Comparison of ENCODE assay signal across 28 cellular contexts in the genomic region with DNA sequence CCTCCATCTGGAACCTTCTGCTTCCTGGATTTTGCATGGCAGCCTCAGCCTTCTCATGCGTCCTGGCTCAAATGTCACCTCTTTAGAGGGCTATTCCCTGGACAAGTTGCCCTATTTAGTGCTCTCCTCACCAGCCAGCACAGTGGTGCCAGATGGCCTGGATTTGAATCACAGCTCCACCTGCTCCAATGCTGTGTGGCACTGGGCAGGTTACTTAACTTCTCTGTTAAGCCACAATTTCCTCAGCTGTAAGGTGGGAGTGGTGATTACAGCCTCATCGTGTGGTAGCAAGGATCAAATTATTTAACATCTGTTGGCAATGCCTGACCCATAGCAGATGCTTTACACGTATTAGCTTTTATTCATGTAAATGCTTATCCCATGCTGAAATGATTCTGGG. TPM values are rescaled to one million over a fixed set of nuclear protein-coding genes. Genes with fewer than 3 reads are reported as not detected.
"Had no signal": no experiment of that assay in that cellular context is flagged by ENCODE, and none has a peak within 500 bp of the region (broad histone marks: within the 10 kb centered on the region; RNA-seq: fewer than 3 reads in every experiment).

No MANE protein-coding gene starts in this region.

- H3K9me3 Mint-ChIP-seq: endodermal cell; memory B cell; natural killer cell; stimulated activated memory B cell treated with anti-CD40 and anti-IgM and Interleukin-4, amounts not matched to agents 10 μg/mL and 1 μg/mL and 100 μg/mL, for 72 hours had no signal

- H3K4me1 Mint-ChIP-seq: natural killer cell had no signal

- H3K27ac ChIP-seq: epithelial cell of prostate, gastrocnemius medialis, parathyroid adenoma, psoas muscle, skin epidermis, spleen, suprapubic skin, transverse colon had no signal

- H3K36me3 ChIP-seq: gastrocnemius medialis, spleen, suprapubic skin, transverse colon had no signal

- ATAC-seq: esophagus mucosa; gastrocnemius medialis; left lobe of liver; natural killer cell; psoas muscle; right cardiac atrium; stimulated activated memory B cell treated with anti-CD40 and anti-IgM and Interleukin-4, amounts not matched to agents 10 μg/mL and 1 μg/mL and 100 μg/mL, for 72 hours; stimulated activated naive CD8-positive, alpha-beta T cell treated with anti-CD3 and anti-CD28 coated beads, Interleukin-15, Interleukin-2, amounts not matched to agents 100 U/mL and 50 U/mL, for 24 hours had no signal

- H3K4me3 ChIP-seq: dorsolateral prefrontal cortex, gastrocnemius medialis, lung, psoas muscle, skin epidermis, spleen, suprapubic skin, transverse colon had no signal

- FAIRE-seq: colon, keratinocyte, urothelium cell line had no signal

- H3K9me3 ChIP-seq: gastrocnemius medialis, psoas muscle, spleen, suprapubic skin, transverse colon had no signal

- H3K27me3 ChIP-seq: gastrocnemius medialis had no signal

- H3K4me3 Mint-ChIP-seq: endodermal cell; memory B cell; natural killer cell; stimulated activated memory B cell treated with anti-CD40 and anti-IgM and Interleukin-4, amounts not matched to agents 10 μg/mL and 1 μg/mL and 100 μg/mL, for 72 hours had no signal

- H3K79me2 ChIP-seq: parathyroid adenoma had no signal

- DNase-seq: dorsolateral prefrontal cortex; effector CD4-positive, alpha-beta T cell; endodermal cell; foreskin fibroblast; gastrocnemius medialis; head of caudate nucleus; natural killer cell; psoas muscle; right cardiac atrium; stimulated activated CD4-positive, alpha-beta T cell treated with anti-CD3 and anti-CD28 coated beads, Interleukin-4, amount 100 ng/mL, for 4 hours; stimulated activated naive CD8-positive, alpha-beta T cell treated with anti-CD3 and anti-CD28 coated beads, Interleukin-15, Interleukin-2, amounts not matched to agents 100 U/mL and 50 U/mL, for 24 hours; transverse colon had no signal

- H3K4me1 ChIP-seq: parathyroid adenoma, psoas muscle had no signal

- H2AFZ ChIP-seq: parathyroid adenoma had no signal

- H3K9ac ChIP-seq: parathyroid adenoma had no signal

- H3K36me3 Mint-ChIP-seq: memory B cell; natural killer cell; stimulated activated memory B cell treated with anti-CD40 and anti-IgM and Interleukin-4, amounts not matched to agents 10 μg/mL and 1 μg/mL and 100 μg/mL, for 72 hours had no signal

- H3K27ac Mint-ChIP-seq: endodermal cell; memory B cell; natural killer cell; stimulated activated memory B cell treated with anti-CD40 and anti-IgM and Interleukin-4, amounts not matched to agents 10 μg/mL and 1 μg/mL and 100 μg/mL, for 72 hours had no signal

RNA-seq across cellular contexts. Expression of gene CABP1, which starts 42.6 kb away (rescaled TPM):
- total RNA-seq: mononuclear cell, natural killer cell, osteoblast, renal cortical epithelial cell had no signal
